ENCODE assay signal across 30 cellular contexts in genomic region chr7:128014864-128015263, GRCh38. TPM values are rescaled to one million over a fixed set of nuclear protein-coding genes. Genes with fewer than 3 reads are reported as not detected.
DNase-seq lines count a peak whose midpoint lies in the region; ATAC-seq and TF ChIP-seq lines count a peak whose summit lies in the region.
"Had no signal": no experiment of that assay in that cellular context is flagged by ENCODE, and none has a peak within 500 bp of the region (broad histone marks: within the 10 kb centered on the region; RNA-seq: fewer than 3 reads in every experiment).

No MANE protein-coding gene starts in this region.

- no peaks in the 10 kb centered on the region for H3K27me3 Mint-ChIP-seq in brain
- H3K27me3 Mint-ChIP-seq: activated naive CD8-positive, alpha-beta T cell treated with anti-CD3 and anti-CD28 coated beads for 36 hours; central memory CD8-positive, alpha-beta T cell had no signal

- peaks cover 88% of the 10 kb centered on the region for H3K4me1 Mint-ChIP-seq in brain
- H3K4me1 Mint-ChIP-seq: activated naive CD8-positive, alpha-beta T cell treated with anti-CD3 and anti-CD28 coated beads for 36 hours; mesothelial cell of epicardium had no signal

- no peaks in the 10 kb centered on the region for H3K27me3 ChIP-seq in foreskin keratinocyte
- H3K27me3 ChIP-seq: ascending aorta, gastrocnemius medialis, suprapubic skin had no signal

- DNase-seq in NCI-H2029 (lab: John Stamatoyannopoulos, UW) (peak; percentile 10), NCI-H2029 treated with DMSO at 0.1 percent for 48 hours (lab: John Stamatoyannopoulos, UW) (no peak), NCI-H1694 treated with DMSO at 0.1 percent for 48 hours (lab: John Stamatoyannopoulos, UW) (peak; percentile 43), foreskin keratinocyte (peak; percentile 38 to 72), T-helper 2 cell (no peak)
- no peak for DNase-seq in stimulated activated CD4-positive, alpha-beta T cell treated with anti-CD3 and anti-CD28 coated beads, Interleukin-15, amount 100 ng/mL, for 24 hours
- DNase-seq: activated CD4-positive, alpha-beta T cell treated with anti-CD3 and anti-CD28 coated beads, Interleukin-2, amount 50 U/mL, for 48 hours; activated CD4-positive, CD25-positive, alpha-beta regulatory T cell; activated naive CD8-positive, alpha-beta T cell treated with anti-CD3 and anti-CD28 coated beads for 36 hours; AML-193; CD8-positive, alpha-beta T cell; DND-41; gastrocnemius medialis; hippocampal formation; left ventricle myocardium inferior; naive thymus-derived CD8-positive, alpha-beta T cell; NCI-H1105; NCI-H2081 treated with DMSO at 0.1 percent for 48 hours; NCI-H748 treated with DMSO at 0.1 percent for 48 hours; OCI-M1; retina; T1000 had no signal

- peak; percentile 83 for ATAC-seq in foreskin keratinocyte
- no peak for ATAC-seq in HG03025 (IDR thresholded peaks at IDR 0.05; ENCODE audit: low FRiP score, unreplicated experiment)
- ATAC-seq: CD8-positive, alpha-beta T cell; gastrocnemius medialis; naive thymus-derived CD8-positive, alpha-beta T cell; Right ventricle myocardium inferior had no signal

- H3K36me3 Mint-ChIP-seq in brain, result peaks cover 45% of the 10 kb centered on the region
- H3K36me3 Mint-ChIP-seq: mesothelial cell of epicardium had no signal

- H3K4me1 ChIP-seq in foreskin keratinocyte, result peaks cover 16% of the 10 kb centered on the region
- H3K4me1 ChIP-seq: ascending aorta had no signal

- H3K4me3 Mint-ChIP-seq in brain, result no peak overlapping the region
- H3K4me3 Mint-ChIP-seq: activated naive CD8-positive, alpha-beta T cell treated with anti-CD3 and anti-CD28 coated beads for 36 hours; CD8-positive, alpha-beta T cell; central memory CD8-positive, alpha-beta T cell; mesothelial cell of epicardium; naive thymus-derived CD8-positive, alpha-beta T cell had no signal

- H3K27ac ChIP-seq in foreskin keratinocyte, result no peak overlapping the region
- H3K27ac ChIP-seq: ascending aorta, gastrocnemius medialis, left ventricle myocardium inferior, suprapubic skin had no signal

- H3K27ac Mint-ChIP-seq in brain, result peak overlapping the region in 4 of 5 experiments; percentile 10 to 37 (median 27)
- H3K27ac Mint-ChIP-seq: activated naive CD8-positive, alpha-beta T cell treated with anti-CD3 and anti-CD28 coated beads for 36 hours; CD8-positive, alpha-beta T cell; mesothelial cell of epicardium; naive thymus-derived CD8-positive, alpha-beta T cell had no signal

- no peaks in the 10 kb centered on the region for H3K9me3 Mint-ChIP-seq in brain
- H3K9me3 Mint-ChIP-seq: activated naive CD8-positive, alpha-beta T cell treated with anti-CD3 and anti-CD28 coated beads for 36 hours; CD8-positive, alpha-beta T cell; central memory CD8-positive, alpha-beta T cell; mesothelial cell of epicardium; naive thymus-derived CD8-positive, alpha-beta T cell had no signal

- TF ChIP-seq CTCF in brain (conservative IDR thresholded peaks at IDR 0.05) (no peak), foreskin keratinocyte (conservative IDR thresholded peaks at IDR 0.05) (no peak)

RNA-seq across cellular contexts. Expression of gene LRRC4, which starts 16.4 kb away (rescaled TPM):
- polyA plus RNA-seq in brain (ENCODE audit: insufficient read depth, low read depth, low replicate concordance), result 7.8 TPM
- total RNA-seq in foreskin keratinocyte, result 0.07 and 0.35 TPM in 2 replicates
- 0.04 and 0.08 TPM in 2 replicates for polyA plus RNA-seq in foreskin keratinocyte
- total RNA-seq: activated naive CD8-positive, alpha-beta T cell treated with anti-CD3 and anti-CD28 coated beads for 36 hours; smooth muscle cell had no signal
- polyA plus RNA-seq: smooth muscle cell had no signal

Comparison
In these comparisons a context has a peak if more than half of its experiments do, and no peak if none do; other contexts are left out.
1. DNase-seq: peak in NCI-H2029 (single experiment), NCI-H1694 treated with DMSO at 0.1 percent for 48 hours (single experiment) and foreskin keratinocyte (2 of 2); none in NCI-H2029 treated with DMSO at 0.1 percent for 48 hours (single experiment), stimulated activated CD4-positive, alpha-beta T cell treated with anti-CD3 and anti-CD28 coated beads, Interleukin-15, amount 100 ng/mL, for 24 hours (single experiment) and T-helper 2 cell (0 of 5).